ENCODE assay signal across 1 cellular context in genomic region chr14:32049361-32050103, GRCh38.
A peak's percentile ranks its signal among the peaks of the same experiment; 100 is the strongest.
TF ChIP-seq lines count a peak whose summit lies in the region.

No MANE protein-coding gene starts in this region.

TF ChIP-seq in HEK293, 187 proteins besides CTCF, POLR2A, EP300 and RAD21 (continued from another document):
- TF ChIP-seq ZNF148 (tag by site-specific recombination; IDR thresholded peaks at IDR 0.05; ENCODE audit: borderline replicate concordance) (no peak), ZSCAN18 (tag by site-specific recombination; IDR thresholded peaks at IDR 0.05) (no peak), ZNF157 (tag by site-specific recombination; IDR thresholded peaks at IDR 0.05) (no peak), ZNF645 (tag by site-specific recombination; IDR thresholded peaks at IDR 0.05) (no peak), SP7 (tag by site-specific recombination; IDR thresholded peaks at IDR 0.05) (peak; percentile 79), PRDM2 (tag by site-specific recombination; IDR thresholded peaks at IDR 0.05; ENCODE audit: borderline replicate concordance) (no peak), ZNF747 (tag by site-specific recombination; IDR thresholded peaks at IDR 0.05) (no peak), ZNF10 (tag by site-specific recombination; IDR thresholded peaks at IDR 0.05) (no peak)
